Comparison of ENCODE assay signal across 8 cellular contexts in genomic region chr17:27247071-27247957, GRCh38. TPM values are rescaled to one million over a fixed set of nuclear protein-coding genes. Genes with fewer than 3 reads are reported as not detected.
DNase-seq lines count a peak whose midpoint lies in the region; ATAC-seq, FAIRE-seq and TF ChIP-seq lines count a peak whose summit lies in the region.

No MANE protein-coding gene starts in this region.

- peaks cover 6% of the 10 kb centered on the region for H3K36me3 Mint-ChIP-seq in T-helper 17 cell (ENCODE audit: low read depth)
- no peaks in the 10 kb centered on the region for H3K36me3 Mint-ChIP-seq in naive thymus-derived CD8-positive, alpha-beta T cell

- no peak for TF ChIP-seq POLR2A in GM12891 (IDR thresholded peaks at IDR 0.05; ENCODE audit: low read depth, low read length)

- H3K36me3 ChIP-seq in small intestine (ENCODE audit: control insufficient read depth in 2 of 2, insufficient read depth in 2 of 2, low read length in 2 of 2): no peaks in the 10 kb centered on the region

- H3K27me3 Mint-ChIP-seq in T-helper 17 cell: peaks cover 68% of the 10 kb centered on the region
- peaks cover 0 to 34% (median 15%) of the 10 kb centered on the region in 5 donors for H3K27me3 Mint-ChIP-seq in naive thymus-derived CD8-positive, alpha-beta T cell

- no peak overlapping the region for H3K4me3 Mint-ChIP-seq in T-helper 17 cell
- no peak overlapping the region for H3K4me3 Mint-ChIP-seq in naive thymus-derived CD8-positive, alpha-beta T cell

- intact Hi-C loops in Right ventricle myocardium superior (cut with DNase I): loop anchor here (5.0 kb wide), 1 partner anchor 85 kb away; no protein-coding TSS in a partner anchor

- H3K27ac ChIP-seq in small intestine (ENCODE audit: low read depth in 1 of 2, low read length in 1 of 2): peak overlapping the region in 1 of 2 donors; percentile 87

- H3K9me3 ChIP-seq in T-helper 17 cell (ENCODE audit: control insufficient read depth, low read length, poor library complexity, severe bottlenecking) (no peaks in the 10 kb centered on the region), small intestine (ENCODE audit: control insufficient read depth, low read depth) (no peaks in the 10 kb centered on the region)

- H3K4me1 ChIP-seq in small intestine (ENCODE audit: control insufficient read depth in 2 of 2, insufficient read depth in 1 of 2, low read depth in 1 of 2, low read length in 1 of 2): peaks cover 0 to 3% of the 10 kb centered on the region in 2 donors

- H3K27ac Mint-ChIP-seq in T-helper 17 cell: peak overlapping the region; percentile 27
- no peak overlapping the region for H3K27ac Mint-ChIP-seq in naive thymus-derived CD8-positive, alpha-beta T cell

- no peak overlapping the region for H3K4me3 ChIP-seq in small intestine (ENCODE audit: low read depth in 1 of 2, low read length in 2 of 2)

- POLR2A ChIA-PET in naive thymus-derived CD8-positive, alpha-beta T cell (lab: Charles Lee): no interaction called here

- H3K9me3 Mint-ChIP-seq in naive thymus-derived CD8-positive, alpha-beta T cell: no peaks in the 10 kb centered on the region

- peak; percentile 42 for DNase-seq in HT1080 (ENCODE audit: low read depth)
- no peak for DNase-seq in T-helper 17 cell
- DNase-seq in Right ventricle myocardium superior: peak; percentile 73
- peak; percentile 40 for DNase-seq in small intestine
- DNase-seq in glomerular visceral epithelial cell (ENCODE audit: extremely low spot score): no peak
- DNase-seq in naive thymus-derived CD8-positive, alpha-beta T cell: no peak
- no peak for DNase-seq in GM12891 (ENCODE audit: insufficient read length, low spot score)

- WGBS in small intestine, 3 donors: 33 to 47% (median 36%) methylated on average over 7 of the region's 7 CpGs

- no peaks in the 10 kb centered on the region for H3K27me3 ChIP-seq in small intestine (ENCODE audit: control insufficient read depth in 2 of 2, insufficient read depth in 2 of 2, low read length in 2 of 2)

- FAIRE-seq in small intestine (lab: Jason Lieb, UNC): no peak
- no peak for FAIRE-seq in GM12891 (lab: Jason Lieb, UNC)

- ATAC-seq in T-helper 17 cell: no peak
- ATAC-seq in Right ventricle myocardium superior (ENCODE audit: poor library complexity): peak; percentile 42
- no peak for ATAC-seq in GM18870 (IDR thresholded peaks at IDR 0.05; ENCODE audit: unreplicated experiment)
- no peak for ATAC-seq in naive thymus-derived CD8-positive, alpha-beta T cell

- peaks cover 10% of the 10 kb centered on the region for H3K4me1 Mint-ChIP-seq in T-helper 17 cell
- H3K4me1 Mint-ChIP-seq in naive thymus-derived CD8-positive, alpha-beta T cell: peaks cover 0 to 18% (median 4%) of the 10 kb centered on the region in 4 donors

TF ChIP-seq in GM12891, 5 proteins besides CTCF, POLR2A, EP300 and RAD21:
- TF ChIP-seq SPI1 (IDR thresholded peaks at IDR 0.05; ENCODE audit: low read depth, low read length): no peak
- no peak for TF ChIP-seq POLR2AphosphoS5 (IDR thresholded peaks at IDR 0.05; ENCODE audit: low read depth, low read length)

RNA-seq across cellular contexts. Expression of gene WSB1, which starts 46.6 kb away (rescaled TPM):
- 31.7 and 62.4 TPM in 2 replicates for total RNA-seq in HT1080 (2014; rRNA removed; shearing (Covaris generic))
- polyA plus RNA-seq in HT1080 (2015; cell fraction: cytosol; rRNA removed): 29.0 and 30.2 TPM in 2 replicates
- polyA plus RNA-seq in HT1080 (2015; cell fraction: nucleus; rRNA removed): 444 and 485 TPM in 2 replicates
- total RNA-seq in T-helper 17 cell: 100 to 1,000 TPM; 137 to 146 TPM
- total RNA-seq in Right ventricle myocardium superior: 47.1 TPM
- 10 to 100 TPM; 28.9 to 56.3 (median 32.2) TPM for polyA plus RNA-seq in small intestine
- total RNA-seq in naive thymus-derived CD8-positive, alpha-beta T cell: 100 to 1,000 TPM; 154 to 159 TPM
- polyA plus RNA-seq in naive thymus-derived CD8-positive, alpha-beta T cell: 100 to 1,000 TPM; 128 to 186 (median 132) TPM
- polyA plus RNA-seq in GM12891 (2012; ENCODE audit: low read depth, missing spikeins): 90.2 TPM

Comparison
In these comparisons a context has a peak if more than half of its experiments do, and no peak if none do; other contexts are left out.
1. DNase-seq: peak in HT1080 (single experiment), Right ventricle myocardium superior (single experiment) and small intestine (single experiment); none in T-helper 17 cell (0 of 3), glomerular visceral epithelial cell (single experiment), naive thymus-derived CD8-positive, alpha-beta T cell (0 of 10) and GM12891 (single experiment).